Comparison of ENCODE assay signal across 8 cellular contexts in genomic region chr14:101809671-101810514, GRCh38. TPM values are rescaled to one million over a fixed set of nuclear protein-coding genes. Genes with fewer than 3 reads are reported as not detected.
A peak's percentile ranks its signal among the peaks of the same experiment; 100 is the strongest.
DNase-seq lines count a peak whose midpoint lies in the region; ATAC-seq, FAIRE-seq and TF ChIP-seq lines count a peak whose summit lies in the region.

No MANE protein-coding gene starts in this region.

- H3K27me3 ChIP-seq in HUES48 (ENCODE audit: control insufficient read depth, insufficient read depth, low read length), result no peaks in the 10 kb centered on the region
- no peaks in the 10 kb centered on the region for H3K27me3 ChIP-seq in mesendoderm (ENCODE audit: insufficient read depth, low read length, poor library complexity)

- no peak overlapping the region for H2BK120ac ChIP-seq in mesendoderm (ENCODE audit: low read depth, low read length)

- H3K27ac ChIP-seq in HUES48 (ENCODE audit: low read depth, low read length) (peak overlapping the region; percentile 100), mesendoderm (ENCODE audit: low read depth, low read length) (peak overlapping the region; percentile 71)

- H3K4me3 ChIP-seq in HUES48 (ENCODE audit: low read depth, low read length), result peak overlapping the region; percentile 96
- H3K4me3 ChIP-seq in mesendoderm (ENCODE audit: low read length), result peak overlapping the region; percentile 52

- H3K9ac ChIP-seq in HUES48 (ENCODE audit: low read depth, low read length) (peak overlapping the region; percentile 93), mesendoderm (ENCODE audit: low read length) (peak overlapping the region; percentile 73)

- no peak overlapping the region for H3K23ac ChIP-seq in mesendoderm (ENCODE audit: low read length)

- no CpG with 5 or more reads among the region's 23 CpGs for WGBS in mesendoderm (ENCODE audit: extremely low coverage, insufficient coverage, low lambda C conversion rate)

- peak; percentile 89 for ATAC-seq in GM21447 (IDR thresholded peaks at IDR 0.05; ENCODE audit: unreplicated experiment)

- H3K79me1 ChIP-seq in mesendoderm (ENCODE audit: low read length), result peaks cover 16% of the 10 kb centered on the region

- peak overlapping the region; percentile 93 for H3K56ac ChIP-seq in mesendoderm (ENCODE audit: low read length)

- peak overlapping the region; percentile 94 for H2BK5ac ChIP-seq in mesendoderm (ENCODE audit: low read length)

- H4K8ac ChIP-seq in mesendoderm (ENCODE audit: low read depth, low read length), result no peak overlapping the region

- peaks cover 38% of the 10 kb centered on the region for H3K79me2 ChIP-seq in mesendoderm (ENCODE audit: control insufficient read depth, insufficient read depth, low read length)

- peak overlapping the region; percentile 92 for H3K4ac ChIP-seq in mesendoderm (ENCODE audit: low read depth, low read length)

- TF ChIP-seq CTCF in D721Med (IDR thresholded peaks at IDR 0.05; ENCODE audit: insufficient read depth, missing control alignments), result no peak

- FAIRE-seq in D721Med (lab: Jason Lieb, UNC) (no peak), endometrium (lab: Jason Lieb, UNC) (peak; percentile 93)

- H3K4me1 ChIP-seq in HUES48 (ENCODE audit: control insufficient read depth, insufficient read depth, low read length) (peaks cover 17% of the 10 kb centered on the region; the same call in 1 of the 2 replicates), mesendoderm (ENCODE audit: control insufficient read depth, low read depth, low read length) (peaks cover 3% of the 10 kb centered on the region)

- H4K5ac ChIP-seq in mesendoderm (ENCODE audit: low read length), result peak overlapping the region; percentile 63

- H3K18ac ChIP-seq in mesendoderm (ENCODE audit: low read length), result peak overlapping the region; percentile 19

- DNase-seq in D721Med (ENCODE audit: insufficient read length, low spot score), result peak; percentile 20
- peak; percentile 87 for DNase-seq in NOMO-1 treated with dmso at 0.1 percent for 144 hours (lab: John Stamatoyannopoulos, UW; ENCODE audit: unreplicated experiment)
- peak; percentile 73 for DNase-seq in activated CD8-positive, alpha-beta memory T cell treated with anti-CD3 and anti-CD28 coated beads, Interleukin-2, amount 50 U/mL, for 4 hours
- DNase-seq in mesendoderm, result peak; percentile 98
- peak; percentile 70 to 77 for DNase-seq in stimulated activated CD8-positive, alpha-beta memory T cell treated with anti-CD3 and anti-CD28 coated beads, Interleukin-15, amount 100 ng/mL, for 48 hours (ENCODE audit: low read depth in 2 of 2)

- no peak overlapping the region for H2AK5ac ChIP-seq in mesendoderm (ENCODE audit: low read length)

- H3K36me3 ChIP-seq in HUES48 (ENCODE audit: control insufficient read depth, insufficient read depth, low read length), result 0 out of 2 replicates have a peak, but pooled peaks cover 4% of the 10 kb centered on the region
- no peaks in the 10 kb centered on the region for H3K36me3 ChIP-seq in mesendoderm (ENCODE audit: control insufficient read depth, insufficient read depth, low read length)

- peak overlapping the region; percentile 53 for H3K4me2 ChIP-seq in mesendoderm (ENCODE audit: low read length)

- H2BK15ac ChIP-seq in mesendoderm (replicated peaks; ENCODE audit: low read depth), result no peak overlapping the region

- no peaks in the 10 kb centered on the region for H3K9me3 ChIP-seq in HUES48 (ENCODE audit: control insufficient read depth, insufficient read depth, low read length)

RNA-seq across cellular contexts. Expression of gene PPP2R5C, which starts 48.4 kb away (rescaled TPM):
- polyA plus RNA-seq in mesendoderm (2013, experiment 1 of 2), result 159 TPM
- 160 TPM for polyA plus RNA-seq in mesendoderm (2013, experiment 2 of 2)

Comparison
In these comparisons a context has a peak if more than half of its experiments do, and no peak if none do; other contexts are left out.
1. Peak in every context shown above with its lines: DNase-seq, ATAC-seq, H3K4me3 ChIP-seq and H3K27ac ChIP-seq.
2. DNase-seq: peak in every context shown above with its lines; median percentile 98 in mesendoderm; 87 in NOMO-1 treated with dmso at 0.1 percent for 144 hours; 74 in stimulated activated CD8-positive, alpha-beta memory T cell treated with anti-CD3 and anti-CD28 coated beads, Interleukin-15, amount 100 ng/mL, for 48 hours; 73 in activated CD8-positive, alpha-beta memory T cell treated with anti-CD3 and anti-CD28 coated beads, Interleukin-2, amount 50 U/mL, for 4 hours; 20 in D721Med.